ENCODE assay signal across 21 cellular contexts in genomic region chr11:92390783-92391182, GRCh38.
"Had no signal": no experiment of that assay in that cellular context is flagged by ENCODE, and none has a peak within 500 bp of the region (broad histone marks: within the 10 kb centered on the region; RNA-seq: fewer than 3 reads in every experiment).

No MANE protein-coding gene starts in this region.

- H3K4me1 ChIP-seq: SJCRH30 had no signal

- H3K27ac ChIP-seq: RWPE1, SJCRH30 had no signal

- DNase-seq: activated CD4-positive, alpha-beta memory T cell treated with anti-CD3 and anti-CD28 coated beads for 36 hours; activated CD4-positive, alpha-beta T cell treated with anti-CD3 and anti-CD28 coated beads for 1 hour; activated CD4-positive, alpha-beta T cell treated with anti-CD3 and anti-CD28 coated beads, Interleukin-2, amount 10 ng/mL, durations not matched to agents 7 days and 5 days; activated gamma-delta T cell; activated naive CD4-positive, alpha-beta T cell treated with anti-CD3 and anti-CD28 coated beads, Interleukin-2, amount 10 ng/mL, durations not matched to agents 7 days and 5 days; activated naive CD8-positive, alpha-beta T cell treated with anti-CD3 and anti-CD28 coated beads for 36 hours; activated T-cell treated with anti-CD3 and anti-CD28 coated beads for 4 hours; activated T-cell treated with anti-CD3 and anti-CD28 coated beads, Interleukin-2, amount 50 U/mL, for 48 hours; Karpas-422; NCI-H2029; NCI-H2107; NCI-H2171 treated with DMSO at 0.1 percent for 48 hours; NCI-H226; NCI-H82; Right ventricle myocardium superior; SJCRH30 had no signal

- H3K9me3 ChIP-seq: SJCRH30 had no signal

- H3K36me3 ChIP-seq: SJCRH30 had no signal

- H3K4me3 ChIP-seq: K562, SJCRH30 had no signal

- H3K27me3 ChIP-seq: SJCRH30 had no signal

- ATAC-seq: activated T-helper 17 cell treated with anti-CD3 and anti-CD28 coated beads, Interleukin-2, amount 50 U/mL, for 72 hours; K562; Panc1; WTC11 had no signal
